ENCODE assay signal across 8 cellular contexts in the genomic region with DNA sequence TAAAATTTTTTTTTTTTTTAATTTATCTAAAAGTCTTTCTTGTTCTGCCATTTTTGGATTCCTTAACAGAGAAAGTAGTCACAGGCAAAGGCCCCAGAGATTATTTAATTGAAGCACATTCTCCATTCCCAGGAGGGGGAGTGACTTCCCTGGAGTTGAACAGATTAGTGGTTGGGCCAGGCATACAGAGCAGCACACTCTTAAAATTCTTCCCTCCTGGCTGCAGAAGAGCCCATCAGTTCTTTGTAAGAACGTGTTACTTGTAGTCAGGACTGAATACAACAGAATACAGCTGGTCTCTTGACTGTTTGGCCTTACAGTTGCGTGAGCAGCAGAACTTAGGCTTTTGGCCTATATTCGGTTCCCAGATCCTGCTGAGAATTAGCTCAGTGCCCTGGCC. TPM values are rescaled to one million over a fixed set of nuclear protein-coding genes. Genes with fewer than 3 reads are reported as not detected.
DNase-seq lines count a peak whose midpoint lies in the region; ATAC-seq and TF ChIP-seq lines count a peak whose summit lies in the region.

No MANE protein-coding gene starts in this region.

- intact Hi-C loops in heart right ventricle (cut with DNase I), result loop anchor here in 1 of 10 donors (5.0 kb wide), 1 partner anchor 43 kb away; no protein-coding TSS in a partner anchor
- intact Hi-C loops in Right ventricle myocardium inferior (cut with DNase I), result no loop called here

- peak overlapping the region; percentile 22 to 81 for H3K9ac ChIP-seq in liver (ENCODE audit: low read depth in 1 of 2, low read length in 2 of 2)

- WGBS in heart right ventricle, 2 donors, result 1 to 3% methylated on average over 3 of the region's 3 CpGs
- 14% methylated on average over 3 of the region's 3 CpGs for whole genome bisulfite sequencing in liver
- 18 to 27% methylated on average over 3 of the region's 3 CpGs for WGBS in upper lobe of left lung, 2 donors

- TF ChIP-seq POLR2A in upper lobe of left lung (IDR thresholded peaks at IDR 0.05), result no peak

- no peak for TF ChIP-seq CTCF in heart right ventricle (IDR thresholded peaks at IDR 0.05)
- TF ChIP-seq CTCF in liver (IDR thresholded peaks at IDR 0.05; ENCODE audit: low read depth, low read length, missing input control), result no peak
- TF ChIP-seq CTCF in upper lobe of left lung (IDR thresholded peaks at IDR 0.05), result no peak

- H3K9me3 ChIP-seq in heart right ventricle (no peaks in the 10 kb centered on the region), liver (ENCODE audit: control insufficient read depth in 4 of 4, low read length in 3 of 4) (no peaks in the 10 kb centered on the region), upper lobe of left lung (no peaks in the 10 kb centered on the region)

- ATAC-seq in heart right ventricle, result no peak
- ATAC-seq in Right ventricle myocardium inferior, result no peak
- ATAC-seq in upper lobe of left lung (ENCODE audit: low FRiP score in 2 of 2), result no peak
- no peak for ATAC-seq in GM19035 (IDR thresholded peaks at IDR 0.05; ENCODE audit: unreplicated experiment)
- ATAC-seq in GM18873 (IDR thresholded peaks at IDR 0.05; ENCODE audit: low FRiP score, unreplicated experiment), result no peak

- no peak for TF ChIP-seq EP300 in upper lobe of left lung (IDR thresholded peaks at IDR 0.05)

- H3K4me1 ChIP-seq in heart right ventricle (peaks cover 26 to 76% (median 69%) of the 10 kb centered on the region in 9 donors), liver (ENCODE audit: control insufficient read depth in 4 of 4, insufficient read depth in 4 of 4, low read length in 3 of 4) (peaks cover 24 to 63% (median 56%) of the 10 kb centered on the region in 4 donors), upper lobe of left lung (peaks cover 54 to 67% (median 61%) of the 10 kb centered on the region in 4 donors)

- H3K4me3 ChIP-seq in heart right ventricle, result peak overlapping the region; percentile 67 to 99 (median 87)
- H3K4me3 ChIP-seq in liver (ENCODE audit: low read depth in 1 of 3, low read length in 3 of 3), result peak overlapping the region; percentile 42 to 91 (median 85)
- H3K4me3 ChIP-seq in upper lobe of left lung, result peak overlapping the region; percentile 79 to 97 (median 91)

- DNase-seq in heart right ventricle (no peak), Right ventricle myocardium inferior (ENCODE audit: missing footprints) (no peak), astrocyte of the hippocampus (ENCODE audit: low read depth, low spot score) (peak; percentile 59), upper lobe of left lung (no peak), iPS-NIHi11 (ENCODE audit: low spot score) (no peak)

- TF ChIP-seq RAD21 in liver (IDR thresholded peaks at IDR 0.05), result no peak

- H3K27ac ChIP-seq in heart right ventricle (peak overlapping the region in 9 of 10 donors; percentile 54 to 100 (median 97)), liver (ENCODE audit: low read depth in 1 of 2, low read length in 2 of 2) (peak overlapping the region; percentile 17 to 58), upper lobe of left lung (peak overlapping the region in 3 of 4 donors; percentile 13 to 98 (median 97))

- H3K27me3 ChIP-seq in heart right ventricle (no peaks in the 10 kb centered on the region), liver (ENCODE audit: control insufficient read depth in 4 of 4, insufficient read depth in 4 of 4, low read length in 3 of 4) (no peaks in the 10 kb centered on the region), upper lobe of left lung (no peaks in the 10 kb centered on the region)

- H3K36me3 ChIP-seq in heart right ventricle (peaks cover 0 to 42% (median 3%) of the 10 kb centered on the region in 9 donors), liver (ENCODE audit: control insufficient read depth in 4 of 4, insufficient read depth in 3 of 4, low read depth in 1 of 4, low read length in 3 of 4) (peaks cover 0 to 8% (median 0%) of the 10 kb centered on the region in 4 donors), upper lobe of left lung (peaks cover 0 to 24% (median 3%) of the 10 kb centered on the region in 4 donors)

TF ChIP-seq in liver, 16 proteins besides CTCF, POLR2A, EP300 and RAD21:
- no peak for TF ChIP-seq TAF1 (conservative IDR thresholded peaks at IDR 0.05)
- TF ChIP-seq EGR1 (IDR thresholded peaks at IDR 0.05; ENCODE audit: low read depth in 2 of 2), result no peak
- TF ChIP-seq RXRA (IDR thresholded peaks at IDR 0.05), result no peak
- TF ChIP-seq, protein P1, sequence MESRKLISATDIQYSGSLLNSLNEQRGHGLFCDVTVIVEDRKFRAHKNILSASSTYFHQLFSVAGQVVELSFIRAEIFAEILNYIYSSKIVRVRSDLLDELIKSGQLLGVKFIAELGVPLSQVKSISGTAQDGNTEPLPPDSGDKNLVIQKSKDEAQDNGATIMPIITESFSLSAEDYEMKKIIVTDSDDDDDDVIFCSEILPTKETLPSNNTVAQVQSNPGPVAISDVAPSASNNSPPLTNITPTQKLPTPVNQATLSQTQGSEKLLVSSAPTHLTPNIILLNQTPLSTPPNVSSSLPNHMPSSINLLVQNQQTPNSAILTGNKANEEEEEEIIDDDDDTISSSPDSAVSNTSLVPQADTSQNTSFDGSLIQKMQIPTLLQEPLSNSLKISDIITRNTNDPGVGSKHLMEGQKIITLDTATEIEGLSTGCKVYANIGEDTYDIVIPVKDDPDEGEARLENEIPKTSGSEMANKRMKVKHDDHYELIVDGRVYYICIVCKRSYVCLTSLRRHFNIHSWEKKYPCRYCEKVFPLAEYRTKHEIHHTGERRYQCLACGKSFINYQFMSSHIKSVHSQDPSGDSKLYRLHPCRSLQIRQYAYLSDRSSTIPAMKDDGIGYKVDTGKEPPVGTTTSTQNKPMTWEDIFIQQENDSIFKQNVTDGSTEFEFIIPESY (IDR thresholded peaks at IDR 0.05), result no peak
- no peak for TF ChIP-seq HNF4A (conservative IDR thresholded peaks at IDR 0.05)
- TF ChIP-seq JUND (IDR thresholded peaks at IDR 0.05), result no peak
- TF ChIP-seq GABPA (IDR thresholded peaks at IDR 0.05 in 1 of 2, conservative IDR thresholded peaks at IDR 0.05 in 1 of 2), result no peak
- TF ChIP-seq HNF4G (IDR thresholded peaks at IDR 0.05), result no peak
- no peak for TF ChIP-seq FOXA1 (IDR thresholded peaks at IDR 0.05)
- TF ChIP-seq, protein P2, sequence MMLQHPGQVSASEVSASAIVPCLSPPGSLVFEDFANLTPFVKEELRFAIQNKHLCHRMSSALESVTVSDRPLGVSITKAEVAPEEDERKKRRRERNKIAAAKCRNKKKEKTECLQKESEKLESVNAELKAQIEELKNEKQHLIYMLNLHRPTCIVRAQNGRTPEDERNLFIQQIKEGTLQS (IDR thresholded peaks at IDR 0.05), result no peak
- TF ChIP-seq NR2F2 (IDR thresholded peaks at IDR 0.05), result no peak

RNA-seq across cellular contexts. Expression of a gene that starts 1.8 kb away (rescaled TPM):
- total RNA-seq in heart right ventricle (100 to 1,000 TPM; 163 to 208 (median 194) TPM), Right ventricle myocardium inferior (183 TPM), liver (10 to 100 TPM; 62.1 to 67.8 TPM), upper lobe of left lung (100 to 1,000 TPM in 1 of 6 donors, 10 to 100 TPM in 5; 63.9 to 112 (median 94.7) TPM)
- polyA plus RNA-seq in heart right ventricle (10 to 100 TPM; 72.6 to 80.3 TPM), liver (10 to 100 TPM; 30.5 to 30.6 TPM)

RNA-seq across cellular contexts. Expression of a gene that starts 40.0 kb away (rescaled TPM):
- total RNA-seq in heart right ventricle, result 10 to 100 TPM in 1 of 10 donors, 1 to 10 TPM in 9; 7.2 to 12.4 (median 9.1) TPM
- 1 to 10 TPM; 5.8 to 5.9 TPM for polyA plus RNA-seq in heart right ventricle
- 8.4 TPM for total RNA-seq in Right ventricle myocardium inferior
- 10 to 100 TPM in 1 of 2 donors, 1 to 10 TPM in 1; 3.4 to 12.0 TPM for total RNA-seq in liver
- 1 to 10 TPM in 1 of 2 donors, under 1 TPM in 1; 0.39 to 2.2 TPM for polyA plus RNA-seq in liver
- total RNA-seq in upper lobe of left lung, result 10 to 100 TPM in 5 of 6 donors, 1 to 10 TPM in 1; 9.8 to 16.4 (median 13.8) TPM

Comparison
In these comparisons a context has a peak if more than half of its experiments do, and no peak if none do; other contexts are left out.
1. H3K27ac ChIP-seq: peak in every context shown above with its lines; median percentile 97 in heart right ventricle; 97 in upper lobe of left lung; 38 in liver.